In the genomic region with DNA sequence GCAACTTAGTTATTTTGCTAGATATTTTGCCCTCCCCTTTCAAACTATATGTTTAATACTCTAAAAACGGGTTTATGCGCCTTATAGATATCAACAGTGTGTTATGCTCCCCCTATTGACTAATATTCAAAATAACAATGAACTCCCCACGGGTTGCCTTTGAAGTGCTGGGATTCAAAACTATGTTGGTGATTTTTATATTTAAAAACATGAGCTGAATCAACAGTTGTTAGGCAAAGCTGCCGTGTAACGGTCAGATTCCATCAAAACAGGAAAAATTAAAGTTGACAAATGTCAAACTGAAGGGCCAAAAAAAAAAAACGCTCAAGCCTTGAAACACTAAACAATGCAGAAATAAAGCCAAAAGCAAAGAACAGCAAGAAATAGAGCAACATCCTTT, we compare ENCODE assay signal across 8 cellular contexts. TPM values are rescaled to one million over a fixed set of nuclear protein-coding genes. Genes with fewer than 3 reads are reported as not detected.
DNase-seq lines count a peak whose midpoint lies in the region; ATAC-seq and TF ChIP-seq lines count a peak whose summit lies in the region.

No MANE protein-coding gene starts in this region.

- peaks cover 0 to 2% of the 10 kb centered on the region in 2 donors for H3K36me3 Mint-ChIP-seq in activated T-cell treated with anti-CD3 and anti-CD28 coated beads, Interleukin-2, amount 50 U/mL, for 72 hours (ENCODE audit: insufficient read depth in 2 of 2)

- TF ChIP-seq POLR2A in Peyer's patch (IDR thresholded peaks at IDR 0.05) (no peak), sigmoid colon (IDR thresholded peaks at IDR 0.05) (no peak)

- peaks cover 20% of the 10 kb centered on the region for H3K27me3 Mint-ChIP-seq in activated T-cell treated with anti-CD3 and anti-CD28 coated beads, Interleukin-2, amount 50 U/mL, for 72 hours (ENCODE audit: low read depth)

- intact Hi-C loops in sigmoid colon (cut with DNase I): loop anchor here (5.0 kb wide), 3 partner anchors 36 to 201 kb away; no protein-coding TSS in a partner anchor

- no peaks in the 10 kb centered on the region for H3K9me3 ChIP-seq in Peyer's patch
- H3K9me3 ChIP-seq in sigmoid colon: no peaks in the 10 kb centered on the region

- peak overlapping the region; percentile 81 for H3K27ac Mint-ChIP-seq in activated T-cell treated with anti-CD3 and anti-CD28 coated beads, Interleukin-2, amount 50 U/mL, for 72 hours

- H3K4me3 ChIP-seq in Peyer's patch (peak overlapping the region in 3 of 4 donors; percentile 74 to 92 (median 78)), sigmoid colon (peak overlapping the region; percentile 89 to 100 (median 96))

- peak overlapping the region in 1 of 4 donors; percentile 90 for H3K27ac ChIP-seq in Peyer's patch
- H3K27ac ChIP-seq in sigmoid colon: peak overlapping the region; percentile 95 to 99 (median 98)

- TF ChIP-seq EP300 in sigmoid colon (IDR thresholded peaks at IDR 0.05): no peak

- H3K4me3 Mint-ChIP-seq in activated T-cell treated with anti-CD3 and anti-CD28 coated beads, Interleukin-2, amount 50 U/mL, for 72 hours: peak overlapping the region; percentile 95

- peaks cover 47% of the 10 kb centered on the region for H3K4me1 Mint-ChIP-seq in activated T-cell treated with anti-CD3 and anti-CD28 coated beads, Interleukin-2, amount 50 U/mL, for 72 hours (ENCODE audit: low read depth)

- 13 to 17% methylated on average over 6 of the region's 6 CpGs for WGBS in sigmoid colon, 2 donors

- H3K36me3 ChIP-seq in Peyer's patch (no peaks in the 10 kb centered on the region), sigmoid colon (no peaks in the 10 kb centered on the region)

- H3K27me3 ChIP-seq in Peyer's patch (no peaks in the 10 kb centered on the region), sigmoid colon (no peaks in the 10 kb centered on the region)

- TF ChIP-seq CTCF in Peyer's patch (IDR thresholded peaks at IDR 0.05) (peak in 4 of 6 experiments; percentile 33 to 55 (median 45)), sigmoid colon (IDR thresholded peaks at IDR 0.05) (peak in 3 of 4 experiments; percentile 33 to 40 (median 40))

- no peaks in the 10 kb centered on the region for H3K9me3 Mint-ChIP-seq in activated T-cell treated with anti-CD3 and anti-CD28 coated beads, Interleukin-2, amount 50 U/mL, for 72 hours

- no peak for ATAC-seq in activated T-cell treated with anti-CD3 and anti-CD28 coated beads, Interleukin-2, amount 50 U/mL, for 72 hours (replicated peaks in 1 of 2)
- ATAC-seq in activated CD4-positive, CD25-positive, alpha-beta regulatory T cell treated with anti-CD3 and anti-CD28 coated beads, Interleukin-2, amount 50 U/mL, for 24 hours: no peak

- DNase-seq in activated T-cell treated with anti-CD3 and anti-CD28 coated beads, Interleukin-2, amount 50 U/mL, for 72 hours: no peak
- DNase-seq in activated T-cell treated with anti-CD3 and anti-CD28 coated beads for 4 hours (no peak), Peyer's patch (no peak), epidermal melanocyte (ENCODE audit: insufficient read length, low spot score) (peak; percentile 39), sigmoid colon (no peak), cerebellar nuclear complex (lab: John Stamatoyannopoulos, UW) (no peak), pons (ENCODE audit: low spot score) (no peak)

- H3K4me1 ChIP-seq in Peyer's patch: peaks cover 0 to 33% (median 3%) of the 10 kb centered on the region in 4 donors
- peaks cover 0 to 63% (median 48%) of the 10 kb centered on the region in 4 donors for H3K4me1 ChIP-seq in sigmoid colon

RNA-seq across cellular contexts. Expression of a gene that starts 2.5 kb away (rescaled TPM):
- 1 to 10 TPM; 8.1 to 9.7 TPM for total RNA-seq in activated T-cell treated with anti-CD3 and anti-CD28 coated beads, Interleukin-2, amount 50 U/mL, for 72 hours
- total RNA-seq in Peyer's patch: 10 to 100 TPM; 16.3 to 90.0 (median 54.7) TPM
- 100 to 1,000 TPM in 3 of 4 donors, 10 to 100 TPM in 1; 92.2 to 170 (median 141) TPM for total RNA-seq in sigmoid colon
- 1 to 10 TPM; 1.2 to 9.3 (median 6.6) TPM for polyA plus RNA-seq in sigmoid colon
